Comparison of ENCODE assay signal across 16 cellular contexts in the genomic region with DNA sequence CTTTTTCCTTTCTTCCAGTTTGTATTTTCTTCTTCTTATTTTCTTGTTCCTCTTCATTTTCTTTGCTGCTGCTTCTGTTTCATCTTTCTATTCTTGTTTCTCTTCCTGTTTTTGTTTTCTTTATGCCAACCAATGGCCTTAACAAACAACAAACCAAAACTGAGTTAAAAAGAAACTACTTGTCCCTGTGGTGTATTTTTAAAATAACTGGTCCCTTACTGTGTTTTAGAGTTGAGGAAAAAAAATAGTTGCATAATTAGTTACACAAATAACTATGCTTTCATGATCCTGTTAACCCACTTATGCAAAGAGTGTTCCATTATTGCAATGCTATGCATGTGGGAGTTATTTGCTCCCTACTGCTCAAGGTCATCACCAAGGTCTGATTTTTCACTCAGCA. TPM values are rescaled to one million over a fixed set of nuclear protein-coding genes. Genes with fewer than 3 reads are reported as not detected.
DNase-seq lines count a peak whose midpoint lies in the region; ATAC-seq and TF ChIP-seq lines count a peak whose summit lies in the region.
"Had no signal": no experiment of that assay in that cellular context is flagged by ENCODE, and none has a peak within 500 bp of the region (broad histone marks: within the 10 kb centered on the region; RNA-seq: fewer than 3 reads in every experiment).

No MANE protein-coding gene starts in this region.

- no peak for TF ChIP-seq POLR2A in tibial nerve (IDR thresholded peaks at IDR 0.05)

- TF ChIP-seq CTCF in tibial nerve (IDR thresholded peaks at IDR 0.05) (no peak), chondrocyte (IDR thresholded peaks at IDR 0.05) (no peak)

- H3K36me3 Mint-ChIP-seq in stimulated activated memory B cell treated with anti-CD40 and anti-IgM and Interleukin-4, amounts not matched to agents 10 μg/mL and 1 μg/mL and 100 μg/mL, for 72 hours = no peaks in the 10 kb centered on the region
- H3K36me3 Mint-ChIP-seq in chondrocyte (ENCODE audit: low read depth) = no peaks in the 10 kb centered on the region
- H3K36me3 Mint-ChIP-seq: activated naive CD4-positive, alpha-beta T cell treated with anti-CD3 and anti-CD28 coated beads, Interleukin-2, amount 50 U/mL, for 24 hours had no signal

- no peak overlapping the region for H3K4me3 ChIP-seq in tibial nerve
- H3K4me3 ChIP-seq: suprapubic skin had no signal

- ATAC-seq in GM19025 (IDR thresholded peaks at IDR 0.05; ENCODE audit: low read depth, unreplicated experiment) (peak; percentile 76), GM21576 (IDR thresholded peaks at IDR 0.05; ENCODE audit: unreplicated experiment) (peak; percentile 75), HG03039 (IDR thresholded peaks at IDR 0.05; ENCODE audit: unreplicated experiment) (peak; percentile 57), HG03565 (IDR thresholded peaks at IDR 0.05; ENCODE audit: unreplicated experiment) (peak; percentile 69), esophagus mucosa (no peak)
- no peak for ATAC-seq in stimulated activated memory B cell treated with anti-CD40 and anti-IgM and Interleukin-4, amounts not matched to agents 10 μg/mL and 1 μg/mL and 100 μg/mL, for 72 hours
- ATAC-seq: PC-3 had no signal

- no peak overlapping the region for H3K4me3 Mint-ChIP-seq in stimulated activated memory B cell treated with anti-CD40 and anti-IgM and Interleukin-4, amounts not matched to agents 10 μg/mL and 1 μg/mL and 100 μg/mL, for 72 hours
- H3K4me3 Mint-ChIP-seq in chondrocyte (ENCODE audit: unreplicated experiment) = no peak overlapping the region
- H3K4me3 Mint-ChIP-seq: activated naive CD4-positive, alpha-beta T cell treated with anti-CD3 and anti-CD28 coated beads, Interleukin-2, amount 50 U/mL, for 24 hours had no signal

- TF ChIP-seq EP300 in tibial nerve (IDR thresholded peaks at IDR 0.05) = no peak

- H3K27ac ChIP-seq in tibial nerve = no peak overlapping the region
- H3K27ac ChIP-seq: C4-2B, suprapubic skin, VCaP had no signal

- no peaks in the 10 kb centered on the region for H3K4me1 ChIP-seq in tibial nerve
- H3K4me1 ChIP-seq: suprapubic skin had no signal

- H3K4me1 Mint-ChIP-seq in stimulated activated memory B cell treated with anti-CD40 and anti-IgM and Interleukin-4, amounts not matched to agents 10 μg/mL and 1 μg/mL and 100 μg/mL, for 72 hours = peaks cover 7% of the 10 kb centered on the region
- no peaks in the 10 kb centered on the region for H3K4me1 Mint-ChIP-seq in chondrocyte (ENCODE audit: low read depth)
- H3K4me1 Mint-ChIP-seq: activated naive CD4-positive, alpha-beta T cell treated with anti-CD3 and anti-CD28 coated beads, Interleukin-2, amount 50 U/mL, for 24 hours had no signal

- H3K27ac Mint-ChIP-seq in stimulated activated memory B cell treated with anti-CD40 and anti-IgM and Interleukin-4, amounts not matched to agents 10 μg/mL and 1 μg/mL and 100 μg/mL, for 72 hours = no peak overlapping the region
- H3K27ac Mint-ChIP-seq in chondrocyte (ENCODE audit: unreplicated experiment) = no peak overlapping the region
- H3K27ac Mint-ChIP-seq: activated naive CD4-positive, alpha-beta T cell treated with anti-CD3 and anti-CD28 coated beads, Interleukin-2, amount 50 U/mL, for 24 hours had no signal

- peaks cover 0 to 3% of the 10 kb centered on the region in 2 donors for H3K27me3 ChIP-seq in tibial nerve

- DNase-seq in tibial nerve (ENCODE audit: low spot score in 2 of 2) (no peak), chondrocyte (ENCODE audit: low spot score) (no peak)
- DNase-seq: central memory CD4-positive, alpha-beta T cell; HCEC 1CT; PC-3; stimulated activated CD4-positive, alpha-beta T cell treated with anti-CD3 and anti-CD28 coated beads, Interleukin-12 subunit alpha, Interleukin-12 subunit beta, amount 100 ng/mL, for 4 hours had no signal

- H3K27me3 Mint-ChIP-seq in stimulated activated memory B cell treated with anti-CD40 and anti-IgM and Interleukin-4, amounts not matched to agents 10 μg/mL and 1 μg/mL and 100 μg/mL, for 72 hours = peaks cover 24% of the 10 kb centered on the region
- peaks cover 25% of the 10 kb centered on the region for H3K27me3 Mint-ChIP-seq in chondrocyte (ENCODE audit: low read depth)

- no peaks in the 10 kb centered on the region for H3K36me3 ChIP-seq in tibial nerve
- H3K36me3 ChIP-seq: suprapubic skin had no signal

- H3K9me3 ChIP-seq in tibial nerve = no peaks in the 10 kb centered on the region
- H3K9me3 ChIP-seq: suprapubic skin had no signal

- no peaks in the 10 kb centered on the region for H3K9me3 Mint-ChIP-seq in stimulated activated memory B cell treated with anti-CD40 and anti-IgM and Interleukin-4, amounts not matched to agents 10 μg/mL and 1 μg/mL and 100 μg/mL, for 72 hours
- H3K9me3 Mint-ChIP-seq in chondrocyte (ENCODE audit: low read depth) = no peaks in the 10 kb centered on the region
- H3K9me3 Mint-ChIP-seq: activated naive CD4-positive, alpha-beta T cell treated with anti-CD3 and anti-CD28 coated beads, Interleukin-2, amount 50 U/mL, for 24 hours had no signal

RNA-seq across cellular contexts. Expression of gene IMP4, which starts 39.6 kb away (rescaled TPM):
- 47.5 TPM for total RNA-seq in esophagus mucosa
- 100 to 1,000 TPM in 1 of 4 donors, 10 to 100 TPM in 3; 72.6 to 207 (median 93.3) TPM for total RNA-seq in tibial nerve
- 43.5 to 50.1 TPM (median 48.4 TPM) in 3 replicates for total RNA-seq in chondrocyte

RNA-seq across cellular contexts. Expression of gene PTPN18, which starts 52.7 kb away (rescaled TPM):
- total RNA-seq in esophagus mucosa = 19.8 TPM
- 10 to 100 TPM; 39.8 to 72.6 (median 54.8) TPM for total RNA-seq in tibial nerve
- total RNA-seq in chondrocyte = 24.0 to 31.9 TPM (median 26.0 TPM) in 3 replicates

Comparison
In these comparisons a context has a peak if more than half of its experiments do, and no peak if none do; other contexts are left out.
1. ATAC-seq: peak in GM19025 (single experiment), GM21576 (single experiment), HG03039 (single experiment) and HG03565 (single experiment); none in esophagus mucosa (single experiment) and stimulated activated memory B cell treated with anti-CD40 and anti-IgM and Interleukin-4, amounts not matched to agents 10 μg/mL and 1 μg/mL and 100 μg/mL, for 72 hours (single experiment).